In the genomic region with DNA sequence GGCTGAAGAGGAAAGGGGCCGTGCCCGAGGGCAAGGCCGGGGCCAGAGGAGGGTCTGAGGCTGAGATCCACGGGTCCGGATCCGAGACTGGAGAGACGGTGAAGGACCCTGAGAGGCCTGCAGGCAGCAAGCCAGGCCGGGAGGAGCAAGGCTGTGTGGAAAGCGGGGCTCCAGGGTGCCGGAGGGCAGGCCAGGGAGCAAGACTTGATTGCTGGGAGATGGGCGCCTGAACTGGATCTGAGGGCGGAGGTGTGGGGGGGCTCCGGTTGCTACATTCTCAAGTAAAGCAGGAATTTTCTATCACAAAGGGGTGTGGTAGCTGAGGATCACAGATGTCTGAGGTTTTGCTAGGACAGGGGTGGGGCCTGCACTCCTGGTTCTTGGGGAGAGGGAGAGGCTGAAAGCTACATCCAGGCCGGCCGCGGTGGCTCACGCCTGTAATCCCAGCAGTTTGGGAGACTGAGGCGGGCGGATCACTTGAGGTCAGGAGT, we compare ENCODE assay signal across 11 cellular contexts. TPM values are rescaled to one million over a fixed set of nuclear protein-coding genes. Genes with fewer than 3 reads are reported as not detected.
DNase-seq lines count a peak whose midpoint lies in the region; ATAC-seq and TF ChIP-seq lines count a peak whose summit lies in the region.
"Had no signal": no experiment of that assay in that cellular context is flagged by ENCODE, and none has a peak within 500 bp of the region (broad histone marks: within the 10 kb centered on the region; RNA-seq: fewer than 3 reads in every experiment).

No MANE protein-coding gene starts in this region.

- no peak overlapping the region for H3K27ac Mint-ChIP-seq in H9
- H3K27ac Mint-ChIP-seq in naive thymus-derived CD8-positive, alpha-beta T cell = peak overlapping the region in 1 of 10 donors; percentile 75

- H3K4me3 ChIP-seq in AG04449 (ENCODE audit: low read depth, low read length) (peak overlapping the region; percentile 63), colonic mucosa (no peak overlapping the region)

- no peak overlapping the region for H2AFZ ChIP-seq in H9 (ENCODE audit: low read length)

- POLR2A ChIA-PET in AG04449 (lab: Yijun Ruan, JAX) = interaction anchor here (0.7 kb wide), 1 partner anchor 9 kb away, joined by 3 read pairs; no protein-coding TSS in a partner anchor
- POLR2A ChIA-PET in naive thymus-derived CD8-positive, alpha-beta T cell (lab: Charles Lee) = interaction anchor here (1.0 to 2.8 kb wide), 4 partner anchors 9 to 69 kb away, joined by 3 to 16 read pairs (median 4); partner anchors contain the start of gene CA11

- H2BK15ac ChIP-seq in H9 (ENCODE audit: low read depth, low read length) = no peak overlapping the region

- H3T11ph ChIP-seq in H9 (ENCODE audit: low read length) = no peak overlapping the region

- no peaks in the 10 kb centered on the region for H3K79me2 ChIP-seq in H9 (ENCODE audit: insufficient read depth, low read length)

- peaks cover 5% of the 10 kb centered on the region in 2 experiments; a peak in 4 of 5 replicates for H3K9me3 Mint-ChIP-seq in H9
- peaks cover 0 to 2% (median 0%) of the 10 kb centered on the region in 9 donors for H3K9me3 Mint-ChIP-seq in naive thymus-derived CD8-positive, alpha-beta T cell

- no peaks in the 10 kb centered on the region for H3K36me3 ChIP-seq in colonic mucosa

- H3K79me1 ChIP-seq in H9 (ENCODE audit: insufficient read depth, low read depth, low read length, poor library complexity, severe bottlenecking) = no peaks in the 10 kb centered on the region

- H2BK120ac ChIP-seq in H9 (ENCODE audit: low read depth, low read length, poor library complexity, severe bottlenecking) = no peak overlapping the region

- no peaks in the 10 kb centered on the region for H3K27me3 ChIP-seq in H9 (ENCODE audit: insufficient read depth, low read length)
- no peaks in the 10 kb centered on the region for H3K27me3 ChIP-seq in colonic mucosa
- H3K27me3 ChIP-seq: foreskin keratinocyte had no signal

- ATAC-seq in naive thymus-derived CD8-positive, alpha-beta T cell = no peak
- ATAC-seq: foreskin keratinocyte had no signal

- DNase-seq in AG04449 (ENCODE audit: low read depth, low spot score) (no peak), H9 (peak; percentile 27), colonic mucosa (peak; percentile 59), NCI-H1694 (lab: John Stamatoyannopoulos, UW) (no peak), NCI-H2029 (lab: John Stamatoyannopoulos, UW) (no peak), NCI-H1694 treated with DMSO at 0.1 percent for 48 hours (lab: John Stamatoyannopoulos, UW) (no peak), NCI-H774 (lab: John Stamatoyannopoulos, UW) (no peak)
- no peak for DNase-seq in naive thymus-derived CD8-positive, alpha-beta T cell
- DNase-seq: activated CD8-positive, alpha-beta memory T cell treated with anti-CD3 and anti-CD28 coated beads, Interleukin-2, amount 50 U/mL, for 48 hours had no signal

- no CpG with 5 or more reads among the region's 19 CpGs for WGBS in H9 (ENCODE audit: extremely low coverage, insufficient read length, low lambda C conversion rate)

- CTCF ChIA-PET in AG04449 (lab: Yijun Ruan, JAX) = interaction anchor here (1.0 to 1.1 kb wide), 2 partner anchors 40 to 127 kb away, joined by 3 to 5 read pairs; no protein-coding TSS in a partner anchor

- peaks cover 2% of the 10 kb centered on the region; the same call in 1 of the 2 replicates for H3K27me3 Mint-ChIP-seq in H9 (ENCODE audit: low read depth)
- no peaks in the 10 kb centered on the region for H3K27me3 Mint-ChIP-seq in naive thymus-derived CD8-positive, alpha-beta T cell

- H2BK5ac ChIP-seq in H9 (ENCODE audit: insufficient read length, low read length) = no peak overlapping the region

- no peak overlapping the region for H4K8ac ChIP-seq in H9 (replicated peaks; ENCODE audit: insufficient read length, low read depth, low read length)

- H3K18ac ChIP-seq in H9 (ENCODE audit: insufficient read length, low read depth, low read length) = no peak overlapping the region

- H3K23ac ChIP-seq in H9 (ENCODE audit: insufficient read length, low read depth, low read length) = no peak overlapping the region

- no peak overlapping the region for H2BK12ac ChIP-seq in H9 (ENCODE audit: insufficient read length, low read depth, low read length)

- peaks cover 38 to 55% of the 10 kb centered on the region in 2 experiments for H3K4me1 Mint-ChIP-seq in H9
- H3K4me1 Mint-ChIP-seq in naive thymus-derived CD8-positive, alpha-beta T cell = peaks cover 14 to 33% (median 21%) of the 10 kb centered on the region in 4 donors

- no peak overlapping the region for H4K91ac ChIP-seq in H9 (ENCODE audit: insufficient read length, low read depth, low read length)

- H3K4me1 ChIP-seq in H9 (ENCODE audit: insufficient read depth, low read length) (no peaks in the 10 kb centered on the region; the same call in 1 of the 2 replicates), colonic mucosa (peaks cover 15% of the 10 kb centered on the region)

- no peak overlapping the region for H3K4me2 ChIP-seq in H9 (ENCODE audit: insufficient read depth, insufficient read length, low read length)

- no peak overlapping the region for H4K5ac ChIP-seq in H9 (ENCODE audit: insufficient read length, low read depth, low read length)

- TF ChIP-seq CTCF in AG04449 (IDR thresholded peaks at IDR 0.05; ENCODE audit: insufficient read depth, low read length, missing control alignments) = no peak
- no peak for TF ChIP-seq CTCF in H9 (conservative IDR thresholded peaks at IDR 0.05)
- no peak for TF ChIP-seq CTCF in colonic mucosa (IDR thresholded peaks at IDR 0.05)

- H4K20me1 ChIP-seq in H9 (ENCODE audit: control insufficient read depth, insufficient read depth, insufficient read length) = no peaks in the 10 kb centered on the region

- H3K23me2 ChIP-seq in H9 (ENCODE audit: insufficient read length, low read depth, low read length, poor library complexity, severe bottlenecking) = peaks cover 8% of the 10 kb centered on the region

- intact Hi-C loops in colonic mucosa (cut with DNase I) = no loop called here

- H3K27ac ChIP-seq in H9 (ENCODE audit: insufficient read length, low read depth, low read length) = no peak overlapping the region
- peak overlapping the region; percentile 8 for H3K27ac ChIP-seq in colonic mucosa
- H3K27ac ChIP-seq: foreskin keratinocyte had no signal

- H3K36me3 Mint-ChIP-seq in H9 (ENCODE audit: insufficient read depth in 1 of 3, low read depth in 3 of 3) = peaks cover 7 to 8% (median 8%) of the 10 kb centered on the region in 3 experiments; a peak in 6 of 7 replicates
- no peaks in the 10 kb centered on the region for H3K36me3 Mint-ChIP-seq in naive thymus-derived CD8-positive, alpha-beta T cell

- H3K9me3 ChIP-seq in H9 (ENCODE audit: control insufficient read depth, low read depth, low read length) (no peaks in the 10 kb centered on the region), colonic mucosa (no peaks in the 10 kb centered on the region)

- H3K9ac ChIP-seq in H9 (ENCODE audit: extremely low read depth, insufficient read length, low read length) (no peak overlapping the region), colonic mucosa (ENCODE audit: low read depth in 2 of 2, low read length in 2 of 2) (peak overlapping the region; percentile 30 to 96)

- no peak overlapping the region for H3K56ac ChIP-seq in H9 (ENCODE audit: insufficient read length, low read depth, low read length)

- H3K14ac ChIP-seq in H9 (ENCODE audit: insufficient read depth, low read length) = no peak overlapping the region

- H3K4me3 Mint-ChIP-seq in H9 = peak overlapping the region in 1 of 2 experiments; percentile 77; a peak in 2 of 5 replicates
- peak overlapping the region in 6 of 10 donors; percentile 34 to 89 (median 58) for H3K4me3 Mint-ChIP-seq in naive thymus-derived CD8-positive, alpha-beta T cell

- H3K4ac ChIP-seq in H9 (ENCODE audit: low read depth, low read length) = no peak overlapping the region

- H2AK5ac ChIP-seq in H9 (ENCODE audit: insufficient read length, low read length) = no peak overlapping the region

- H2BK20ac ChIP-seq in H9 (ENCODE audit: low read depth, low read length, poor library complexity, severe bottlenecking) = no peak overlapping the region

RNA-seq across cellular contexts. Expression of gene MAMSTR, which starts 3.8 kb away (rescaled TPM):
- total RNA-seq in H9 (2021) (1.4 and 1.6 TPM in 2 replicates), colonic mucosa (1 to 10 TPM in 1 of 2 donors, under 1 TPM in 1; 0.35 to 1.2 TPM)
- 1 to 10 TPM; 2.1 to 2.4 TPM for total RNA-seq in naive thymus-derived CD8-positive, alpha-beta T cell
- polyA plus RNA-seq in naive thymus-derived CD8-positive, alpha-beta T cell = under 1 TPM; 0.28 to 0.77 (median 0.49) TPM

RNA-seq across cellular contexts. Expression of gene FUT2, which starts 20.0 kb away (rescaled TPM):
- total RNA-seq in H9 (2021) (11.4 and 13.2 TPM in 2 replicates), colonic mucosa (100 to 1,000 TPM; 125 to 141 TPM)
- total RNA-seq in naive thymus-derived CD8-positive, alpha-beta T cell = not detected
- polyA plus RNA-seq in naive thymus-derived CD8-positive, alpha-beta T cell = 1 to 10 TPM in 1 of 3 donors, under 1 TPM in 2; 0.17 to 1.8 (median 0.17) TPM
- total RNA-seq: RPMI7951 had no signal

RNA-seq across cellular contexts. Expression of gene RASIP1, which starts 24.7 kb away (rescaled TPM):
- total RNA-seq in H9 (2021) = 2.4 and 2.8 TPM in 2 replicates
- 1 to 10 TPM; 2.2 to 4.8 TPM for total RNA-seq in colonic mucosa
- under 1 TPM in 1 of 2 experiments, not detected in 1; 0.25 TPM for total RNA-seq in naive thymus-derived CD8-positive, alpha-beta T cell
- polyA plus RNA-seq in naive thymus-derived CD8-positive, alpha-beta T cell = under 1 TPM in 2 of 3 donors, not detected in 1; 0.10 to 0.26 TPM

RNA-seq across cellular contexts. Expression of gene IZUMO1, which starts 31.0 kb away (rescaled TPM):
- 2.6 and 3.7 TPM in 2 replicates for total RNA-seq in H9 (2021)
- not detected for total RNA-seq in colonic mucosa
- total RNA-seq in naive thymus-derived CD8-positive, alpha-beta T cell = not detected
- not detected for polyA plus RNA-seq in naive thymus-derived CD8-positive, alpha-beta T cell

RNA-seq across cellular contexts. Expression of gene FUT1, which starts 36.7 kb away (rescaled TPM):
- total RNA-seq in H9 (2021) (15.9 and 16.1 TPM in 2 replicates), colonic mucosa (under 1 TPM; 0.59 to 0.80 TPM)
- total RNA-seq in naive thymus-derived CD8-positive, alpha-beta T cell = not detected
- polyA plus RNA-seq in naive thymus-derived CD8-positive, alpha-beta T cell = not detected

Comparison
In these comparisons a context has a peak if more than half of its experiments do, and no peak if none do; other contexts are left out.
1. DNase-seq: peak in H9 (single experiment) and colonic mucosa (single experiment); none in AG04449 (single experiment), naive thymus-derived CD8-positive, alpha-beta T cell (0 of 10), NCI-H1694 (single experiment), NCI-H2029 (single experiment), NCI-H1694 treated with DMSO at 0.1 percent for 48 hours (single experiment) and NCI-H774 (single experiment).